8 cellular contexts compared by ENCODE assay signal in the genomic region with DNA sequence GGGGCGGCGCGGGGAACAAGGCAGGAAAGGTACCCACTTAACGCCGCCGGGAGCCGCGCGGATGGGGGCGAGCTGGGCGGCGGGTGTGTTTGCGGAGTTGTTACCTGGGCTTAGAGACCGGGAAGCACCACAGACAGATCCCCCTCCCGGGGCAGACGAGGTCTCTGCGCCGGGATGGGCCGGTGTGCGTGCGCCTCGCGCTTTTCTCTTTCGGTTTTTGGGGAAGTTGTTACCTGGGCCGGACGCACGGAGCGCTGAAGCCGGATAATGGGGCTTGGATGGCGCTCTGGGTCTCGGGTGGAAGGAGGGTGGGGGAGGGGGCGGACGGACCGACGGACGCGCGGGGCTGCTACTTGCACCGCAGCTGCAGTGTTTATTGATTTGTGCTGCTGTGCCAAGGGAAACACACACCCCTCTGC.
DNase-seq lines count a peak whose midpoint lies in the region; ATAC-seq, FAIRE-seq and TF ChIP-seq lines count a peak whose summit lies in the region.

No MANE protein-coding gene starts in this region.

- peak overlapping the region; percentile 63 for H3K27ac ChIP-seq in angular gyrus (ENCODE audit: low read depth, low read length)

- DNase-seq in GM18507 (ENCODE audit: extremely low spot score, insufficient read length, low read depth): no peak
- DNase-seq in skeletal muscle cell (ENCODE audit: low read depth): no peak
- no peak for DNase-seq in NCI-H2107 (lab: John Stamatoyannopoulos, UW)
- DNase-seq in NCI-H128 (lab: John Stamatoyannopoulos, UW; ENCODE audit: unreplicated experiment): no peak

- peak; percentile 58 for FAIRE-seq in GM18507 (lab: Jason Lieb, UNC)

- peak overlapping the region; percentile 25 for H3K4me3 ChIP-seq in iPS-11a (ENCODE audit: low read depth, low read length)
- peak overlapping the region; percentile 86 for H3K4me3 ChIP-seq in skeletal muscle cell (ENCODE audit: low read depth, low read length)

- peak; percentile 16 for ATAC-seq in HG02884 (IDR thresholded peaks at IDR 0.05; ENCODE audit: unreplicated experiment)
- peak; percentile 6 for ATAC-seq in SK-N-SH treated with all-trans-retinoic acid at 6 μM for 48 hours

TF ChIP-seq in SK-N-SH treated with all-trans-retinoic acid at 6 μM for 48 hours, 23 proteins besides CTCF, POLR2A, EP300 and RAD21:
- TF ChIP-seq ZNF565 (CRISPR knock-in tag; conservative IDR thresholded peaks at IDR 0.05; ENCODE audit: low read depth): no peak
- TF ChIP-seq, protein P1, sequence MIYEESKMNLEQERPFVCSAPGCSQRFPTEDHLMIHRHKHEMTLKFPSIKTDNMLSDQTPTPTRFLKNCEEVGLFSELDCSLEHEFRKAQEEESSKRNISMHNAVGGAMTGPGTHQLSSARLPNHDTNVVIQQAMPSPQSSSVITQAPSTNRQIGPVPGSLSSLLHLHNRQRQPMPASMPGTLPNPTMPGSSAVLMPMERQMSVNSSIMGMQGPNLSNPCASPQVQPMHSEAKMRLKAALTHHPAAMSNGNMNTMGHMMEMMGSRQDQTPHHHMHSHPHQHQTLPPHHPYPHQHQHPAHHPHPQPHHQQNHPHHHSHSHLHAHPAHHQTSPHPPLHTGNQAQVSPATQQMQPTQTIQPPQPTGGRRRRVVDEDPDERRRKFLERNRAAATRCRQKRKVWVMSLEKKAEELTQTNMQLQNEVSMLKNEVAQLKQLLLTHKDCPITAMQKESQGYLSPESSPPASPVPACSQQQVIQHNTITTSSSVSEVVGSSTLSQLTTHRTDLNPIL (CRISPR knock-in tag; IDR thresholded peaks at IDR 0.05; ENCODE audit: low read depth): no peak
- TF ChIP-seq, protein P2, sequence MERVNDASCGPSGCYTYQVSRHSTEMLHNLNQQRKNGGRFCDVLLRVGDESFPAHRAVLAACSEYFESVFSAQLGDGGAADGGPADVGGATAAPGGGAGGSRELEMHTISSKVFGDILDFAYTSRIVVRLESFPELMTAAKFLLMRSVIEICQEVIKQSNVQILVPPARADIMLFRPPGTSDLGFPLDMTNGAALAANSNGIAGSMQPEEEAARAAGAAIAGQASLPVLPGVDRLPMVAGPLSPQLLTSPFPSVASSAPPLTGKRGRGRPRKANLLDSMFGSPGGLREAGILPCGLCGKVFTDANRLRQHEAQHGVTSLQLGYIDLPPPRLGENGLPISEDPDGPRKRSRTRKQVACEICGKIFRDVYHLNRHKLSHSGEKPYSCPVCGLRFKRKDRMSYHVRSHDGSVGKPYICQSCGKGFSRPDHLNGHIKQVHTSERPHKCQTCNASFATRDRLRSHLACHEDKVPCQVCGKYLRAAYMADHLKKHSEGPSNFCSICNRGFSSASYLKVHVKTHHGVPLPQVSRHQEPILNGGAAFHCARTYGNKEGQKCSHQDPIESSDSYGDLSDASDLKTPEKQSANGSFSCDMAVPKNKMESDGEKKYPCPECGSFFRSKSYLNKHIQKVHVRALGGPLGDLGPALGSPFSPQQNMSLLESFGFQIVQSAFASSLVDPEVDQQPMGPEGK (CRISPR knock-in tag; IDR thresholded peaks at IDR 0.05; ENCODE audit: borderline replicate concordance): no peak
- TF ChIP-seq ARNTL (CRISPR knock-in tag; IDR thresholded peaks at IDR 0.05; ENCODE audit: borderline replicate concordance, low read depth): no peak
- TF ChIP-seq GLIS3 (CRISPR knock-in tag; IDR thresholded peaks at IDR 0.05): no peak
- no peak for TF ChIP-seq TOX (CRISPR knock-in tag; IDR thresholded peaks at IDR 0.05; ENCODE audit: borderline replicate concordance)
